8 cellular contexts compared by ENCODE assay signal in genomic region chr11:79437981-79438630, GRCh38. TPM values are rescaled to one million over a fixed set of nuclear protein-coding genes. Genes with fewer than 3 reads are reported as not detected.
DNase-seq lines count a peak whose midpoint lies in the region; ATAC-seq, FAIRE-seq and TF ChIP-seq lines count a peak whose summit lies in the region.

No MANE protein-coding gene starts in this region.

- H4K20me1 ChIP-seq in HepG2 (ENCODE audit: insufficient read depth, low read length), result no peaks in the 10 kb centered on the region
- no peaks in the 10 kb centered on the region for H4K20me1 ChIP-seq in keratinocyte (ENCODE audit: control insufficient read depth, extremely low read depth, insufficient read depth, low read length)

- in situ Hi-C loops in HepG2 (cut with HindIII; ENCODE audit: extremely low pct_ligation_motif_present, low pct_unique_long_range_greater_than_20kb), result no loop called here

- no peak overlapping the region for H3K27ac Mint-ChIP-seq in activated CD4-positive, alpha-beta memory T cell treated with anti-CD3 and anti-CD28 coated beads, Interleukin-2, amount 10 ng/mL, durations not matched to agents 7 days and 5 days

- H3K27me3 ChIP-seq in right lobe of liver (peaks cover 7 to 33% of the 10 kb centered on the region in 2 donors), HepG2 (ENCODE audit: control insufficient read depth in 1 of 2, insufficient read depth in 2 of 2, low read length in 2 of 2) (peaks cover 3 to 58% of the 10 kb centered on the region in 2 experiments), keratinocyte (ENCODE audit: control insufficient read depth, extremely low read depth, insufficient read depth, low read length) (no peaks in the 10 kb centered on the region), thyroid gland (no peaks in the 10 kb centered on the region)

- TF ChIP-seq CTCF in right lobe of liver (IDR thresholded peaks at IDR 0.05), result no peak
- TF ChIP-seq CTCF in HepG2 (CRISPR knock-in tag; IDR thresholded peaks at IDR 0.05), result no peak
- no peak for TF ChIP-seq CTCF in keratinocyte (optimal IDR thresholded peaks at IDR 0.05 in 1 of 3, IDR thresholded peaks at IDR 0.05 in 1 of 3, conservative IDR thresholded peaks at IDR 0.05 in 1 of 3; ENCODE audit: extremely low read depth in 1 of 3, insufficient read depth in 2 of 3, low read length in 3 of 3)
- no peak for TF ChIP-seq CTCF in thyroid gland (IDR thresholded peaks at IDR 0.05)

- CTCF ChIA-PET in HepG2 (lab: Yijun Ruan, JAX; ENCODE audit: low intra/inter-chr PET ratio, low total read pairs), result no interaction called here
- CTCF ChIA-PET in activated CD4-positive, alpha-beta memory T cell treated with anti-CD3 and anti-CD28 coated beads, Interleukin-2, amount 10 ng/mL, durations not matched to agents 7 days and 5 days (lab: Charles Lee), result no interaction called here

- TF ChIP-seq RAD21 in HepG2 (CRISPR knock-in tag; IDR thresholded peaks at IDR 0.05), result no peak

- under 1% methylated on average over 11 of the region's 31 CpGs for WGBS in right lobe of liver (ENCODE audit: insufficient coverage, low coverage, low lambda C conversion rate, missing lambda C conversion rate)
- WGBS in HepG2 (ENCODE audit: low lambda C conversion rate), result 27% methylated on average over 31 of the region's 31 CpGs
- 7 to 13% methylated on average over 16 to 25 of the region's 31 CpGs for WGBS in thyroid gland, 2 donors

- H2AFZ ChIP-seq in HepG2 (ENCODE audit: low read length) (no peak overlapping the region), keratinocyte (ENCODE audit: control insufficient read depth, low read length) (peak overlapping the region; percentile 56)

- H3K27me3 Mint-ChIP-seq in activated CD4-positive, alpha-beta memory T cell treated with anti-CD3 and anti-CD28 coated beads, Interleukin-2, amount 10 ng/mL, durations not matched to agents 7 days and 5 days, result peaks cover 59% of the 10 kb centered on the region

- no peaks in the 10 kb centered on the region for H3K9me1 ChIP-seq in keratinocyte (ENCODE audit: control insufficient read depth, extremely low read depth, insufficient read depth, low read length)

- H3K4me1 Mint-ChIP-seq in activated CD4-positive, alpha-beta memory T cell treated with anti-CD3 and anti-CD28 coated beads, Interleukin-2, amount 10 ng/mL, durations not matched to agents 7 days and 5 days, result peaks cover 10% of the 10 kb centered on the region

- H3K4me3 ChIP-seq in right lobe of liver (peak overlapping the region in 2 of 3 donors; percentile 26 to 41), HepG2 (replicated peaks in 1 of 3; ENCODE audit: insufficient read depth in 1 of 3, low read depth in 2 of 3, low read length in 3 of 3) (no peak overlapping the region), keratinocyte (ENCODE audit: control insufficient read depth in 2 of 3, extremely low read depth in 1 of 3, insufficient read depth in 2 of 3, low read depth in 1 of 3, low read length in 3 of 3) (peak overlapping the region; percentile 69 to 80 (median 71)), thyroid gland (replicated peaks in 1 of 3) (peak overlapping the region; percentile 2 to 70 (median 19))

- BruUV-seq in HepG2 (replicated peaks; lab: Mats Ljungman, UMichigan), result no TSS peak

- no peak overlapping the region for H3K4me3 Mint-ChIP-seq in activated CD4-positive, alpha-beta memory T cell treated with anti-CD3 and anti-CD28 coated beads, Interleukin-2, amount 10 ng/mL, durations not matched to agents 7 days and 5 days

- dilution Hi-C loops in keratinocyte (cut with MboI; ENCODE audit: extremely low pct_ligation_motif_present, low sequenced_read_pairs), result no loop called here

- no peak overlapping the region for H3K27ac ChIP-seq in right lobe of liver
- no peak overlapping the region for H3K27ac ChIP-seq in HepG2 (ENCODE audit: extremely low read length, insufficient read depth, low read length)
- peak overlapping the region; percentile 77 for H3K27ac ChIP-seq in angular gyrus (ENCODE audit: low read depth, low read length)
- peak overlapping the region; percentile 89 for H3K27ac ChIP-seq in keratinocyte (ENCODE audit: control insufficient read depth, insufficient read depth, low read length)
- peak overlapping the region; percentile 76 to 93 (median 88) for H3K27ac ChIP-seq in thyroid gland

- H3K4me1 ChIP-seq in right lobe of liver (peaks cover 0 to 40% (median 6%) of the 10 kb centered on the region in 4 donors), HepG2 (ENCODE audit: insufficient read depth, low read length) (no peaks in the 10 kb centered on the region), keratinocyte (ENCODE audit: control insufficient read depth, extremely low read depth, insufficient read depth, low read length) (peaks cover 32% of the 10 kb centered on the region), thyroid gland (peaks cover 6 to 19% of the 10 kb centered on the region in 2 donors)

- H3K9me3 ChIP-seq in right lobe of liver (no peaks in the 10 kb centered on the region), HepG2 (ENCODE audit: low read length) (no peaks in the 10 kb centered on the region), keratinocyte (ENCODE audit: control insufficient read depth, low read depth, low read length) (no peaks in the 10 kb centered on the region), thyroid gland (no peaks in the 10 kb centered on the region)

- POLR2A ChIA-PET in HepG2 (lab: Yijun Ruan, JAX), result no interaction called here
- POLR2A ChIA-PET in activated CD4-positive, alpha-beta memory T cell treated with anti-CD3 and anti-CD28 coated beads, Interleukin-2, amount 10 ng/mL, durations not matched to agents 7 days and 5 days (lab: Charles Lee), result no interaction called here

- ATAC-seq in right lobe of liver (no peak), HepG2 (no peak), GM18909 (IDR thresholded peaks at IDR 0.05; ENCODE audit: poor library complexity, unreplicated experiment) (no peak)

- H3K9ac ChIP-seq in HepG2 (ENCODE audit: insufficient read depth, low read depth, low read length), result no peak overlapping the region
- H3K9ac ChIP-seq in keratinocyte (ENCODE audit: control insufficient read depth, extremely low read depth, insufficient read depth, low read length), result peak overlapping the region; percentile 94

- intact Hi-C loops in right lobe of liver (cut with DNase I), result no loop called here
- intact Hi-C loops in HepG2 (cut with micrococcal nuclease; ENCODE audit: unreplicated experiment), result no loop called here
- intact Hi-C loops in thyroid gland (cut with DNase I), result no loop called here

- H3K4me2 ChIP-seq in HepG2 (ENCODE audit: low read depth, low read length) (no peak overlapping the region), keratinocyte (ENCODE audit: control insufficient read depth, extremely low read depth, insufficient read depth, low read depth, low read length) (peak overlapping the region; percentile 100)

- TF ChIP-seq POLR2A in right lobe of liver (IDR thresholded peaks at IDR 0.05) (no peak), HepG2 (IDR thresholded peaks at IDR 0.05; ENCODE audit: insufficient read depth in 1 of 2, low read depth in 2 of 2, low read length in 2 of 2) (no peak), thyroid gland (IDR thresholded peaks at IDR 0.05) (peak; percentile 38 to 71)

- no peaks in the 10 kb centered on the region for H3K36me3 ChIP-seq in right lobe of liver
- H3K36me3 ChIP-seq in HepG2 (replicated peaks in 1 of 2; ENCODE audit: control insufficient read depth in 1 of 2, insufficient read depth in 2 of 2, low read length in 2 of 2), result no peaks in the 10 kb centered on the region
- peaks cover 0 to 9% of the 10 kb centered on the region in 2 experiments for H3K36me3 ChIP-seq in keratinocyte (ENCODE audit: control insufficient read depth in 2 of 2, extremely low read depth in 1 of 2, insufficient read depth in 2 of 2, low read length in 2 of 2)
- H3K36me3 ChIP-seq in thyroid gland, result no peaks in the 10 kb centered on the region

- TF ChIP-seq EP300 in HepG2 (IDR thresholded peaks at IDR 0.05; ENCODE audit: low read depth in 2 of 2, low read length in 2 of 2), result no peak
- TF ChIP-seq EP300 in HepG2 (CRISPR knock-in tag; IDR thresholded peaks at IDR 0.05; ENCODE audit: borderline replicate concordance), result no peak

- H3K79me2 ChIP-seq in HepG2 (ENCODE audit: insufficient read depth, low read length) (no peaks in the 10 kb centered on the region), keratinocyte (ENCODE audit: control insufficient read depth, insufficient read depth, low read length) (peaks cover 62% of the 10 kb centered on the region)

- FAIRE-seq in HepG2 (lab: Jason Lieb, UNC), result no peak
- FAIRE-seq in keratinocyte (lab: Jason Lieb, UNC), result peak; percentile 67
- FAIRE-seq in HTR-8/SVneo (lab: Jason Lieb, UNC), result no peak

- peaks cover 5% of the 10 kb centered on the region for H3K36me3 Mint-ChIP-seq in activated CD4-positive, alpha-beta memory T cell treated with anti-CD3 and anti-CD28 coated beads, Interleukin-2, amount 10 ng/mL, durations not matched to agents 7 days and 5 days (ENCODE audit: low read depth)

- no peaks in the 10 kb centered on the region for H3K9me3 Mint-ChIP-seq in activated CD4-positive, alpha-beta memory T cell treated with anti-CD3 and anti-CD28 coated beads, Interleukin-2, amount 10 ng/mL, durations not matched to agents 7 days and 5 days

- DNase-seq in right lobe of liver, result no peak
- no peak for DNase-seq in HepG2 (ENCODE audit: low spot score)
- DNase-seq in keratinocyte (ENCODE audit: low read depth, low spot score), result no peak
- DNase-seq in thyroid gland, result peak; percentile 79 to 85
- no peak for DNase-seq in activated CD4-positive, alpha-beta memory T cell treated with anti-CD3 and anti-CD28 coated beads, Interleukin-2, amount 10 ng/mL, durations not matched to agents 7 days and 5 days
- no peak for DNase-seq in HTR-8/SVneo (ENCODE audit: insufficient read length, low spot score)

RNA-seq across cellular contexts. Expression of gene TENM4, which starts 2.7 kb away (rescaled TPM):
- total RNA-seq in right lobe of liver (under 1 TPM in 4 of 6 experiments, not detected in 2; 0.04 to 0.58 (median 0.14) TPM), HepG2 (2016; rRNA removed; fragmentation: Illumina TruSeq; extraction: Trizol) (not detected in 2 replicates), thyroid gland (100 to 1,000 TPM in 2 of 4 donors, 10 to 100 TPM in 2; 16.8 to 158 (median 120) TPM)
- total RNA-seq in HepG2 (2016; cell fraction: cytosol; rRNA removed; fragmentation: Illumina TruSeq; extraction: Trizol; ENCODE audit: low read depth), result not detected in 2 replicates
- not detected in 2 replicates for total RNA-seq in HepG2 (2016; cell fraction: insoluble cytoplasmic fraction; rRNA removed; fragmentation: Illumina TruSeq; extraction: Trizol)
- total RNA-seq in HepG2 (2016; cell fraction: membrane; rRNA removed; fragmentation: Illumina TruSeq; extraction: Trizol), result not detected in 2 replicates
- not detected in 2 replicates for total RNA-seq in HepG2 (2016; cell fraction: nucleus; rRNA removed; fragmentation: Illumina TruSeq; extraction: Trizol)
- polyA plus RNA-seq in HepG2 (2011; rRNA removed) (under 0.01 TPM in 1 of 2 replicates, not detected in the other), keratinocyte (3.5 to 11.3 TPM (median 5.4 TPM) in 3 replicates)
- polyA plus RNA-seq in HepG2 (2011; cell fraction: cytosol; rRNA removed), result not detected in 2 replicates
- polyA plus RNA-seq in HepG2 (2011; cell fraction: nucleus; rRNA removed), result not detected in 2 replicates
- not detected in 2 replicates for polyA plus RNA-seq in HepG2 (2012)
- polyA plus RNA-seq in HepG2 (2016; cell fraction: cytosol; fragmentation: Illumina TruSeq; extraction: Trizol; ENCODE audit: low read depth), result not detected in 2 replicates
- polyA plus RNA-seq in HepG2 (2016; cell fraction: insoluble cytoplasmic fraction; fragmentation: Illumina TruSeq; extraction: Trizol; ENCODE audit: low read depth), result not detected in 2 replicates
- not detected in 2 replicates for polyA plus RNA-seq in HepG2 (2016; cell fraction: membrane; fragmentation: Illumina TruSeq; extraction: Trizol; ENCODE audit: low read depth)
- not detected in 2 replicates for polyA plus RNA-seq in HepG2 (2016; cell fraction: nucleus; fragmentation: Illumina TruSeq; extraction: Trizol; ENCODE audit: insufficient read depth, low read depth)
- polyA minus RNA-seq in HepG2 (2011; rRNA and poly(A)+ RNA removed; ENCODE audit: low replicate concordance), result 0.07 TPM in 1 of 2 replicates, not detected in the other
- not detected in 2 replicates for polyA minus RNA-seq in HepG2 (2011; cell fraction: cytosol; rRNA and poly(A)+ RNA removed)
- not detected in 2 replicates for polyA minus RNA-seq in HepG2 (2011; cell fraction: nucleus; rRNA and poly(A)+ RNA removed)
- polyA plus RNA-seq in keratinocyte (2011; ENCODE audit: low read depth), result 5.2 TPM
- polyA plus RNA-seq in keratinocyte (2011; cell fraction: cytosol; rRNA removed), result 1.9 and 3.5 TPM in 2 replicates
- polyA plus RNA-seq in keratinocyte (2011; cell fraction: nucleus; rRNA removed), result 25.7 and 30.6 TPM in 2 replicates
- polyA plus RNA-seq in keratinocyte (2012; ENCODE audit: low replicate concordance), result 3.7 and 13.5 TPM in 2 replicates
- polyA minus RNA-seq in keratinocyte, result 20.5 to 79.6 TPM (median 25.8 TPM) in 3 replicates
- 15.0 TPM for polyA minus RNA-seq in keratinocyte (2011; cell fraction: cytosol; rRNA and poly(A)+ RNA removed)
- polyA minus RNA-seq in keratinocyte (2011; cell fraction: nucleus; rRNA and poly(A)+ RNA removed), result 104 and 127 TPM in 2 replicates
- total RNA-seq in activated CD4-positive, alpha-beta memory T cell treated with anti-CD3 and anti-CD28 coated beads, Interleukin-2, amount 10 ng/mL, durations not matched to agents 7 days and 5 days, result not detected

Comparison
In these comparisons a context has a peak if more than half of its experiments do, and no peak if none do; other contexts are left out.
1. H3K4me3 ChIP-seq: peak in right lobe of liver (2 of 3), keratinocyte (3 of 3) and thyroid gland (3 of 3); none in HepG2 (0 of 3).
2. DNase-seq: peak in thyroid gland (2 of 2); none in right lobe of liver (0 of 3), HepG2 (single experiment), keratinocyte (single experiment), activated CD4-positive, alpha-beta memory T cell treated with anti-CD3 and anti-CD28 coated beads, Interleukin-2, amount 10 ng/mL, durations not matched to agents 7 days and 5 days (single experiment) and HTR-8/SVneo (single experiment).
3. H3K27ac ChIP-seq: peak in angular gyrus (single experiment), keratinocyte (single experiment) and thyroid gland (3 of 3); none in right lobe of liver (0 of 3) and HepG2 (single experiment).
4. POLR2A ChIP-seq: peak in thyroid gland (2 of 2); none in right lobe of liver (single experiment) and HepG2 (0 of 2).
5. RNA of gene TENM4, which starts 2.7 kb away (total RNA-seq): 16.8 to 158 TPM in thyroid gland; 0.04 to 0.58 TPM in right lobe of liver, not detected in HepG2 and not detected in activated CD4-positive, alpha-beta memory T cell treated with anti-CD3 and anti-CD28 coated beads, Interleukin-2, amount 10 ng/mL, durations not matched to agents 7 days and 5 days; every median in the first group is over 10 times any median in the second.